In genomic region chr4:79030973-79031372, GRCh38 we compare ENCODE assay signal across 7 cellular contexts.
"Had no signal": no experiment of that assay in that cellular context is flagged by ENCODE, and none has a peak within 500 bp of the region (broad histone marks: within the 10 kb centered on the region; RNA-seq: fewer than 3 reads in every experiment).

No MANE protein-coding gene starts in this region.

- H3K4me2 ChIP-seq: GM23338 had no signal

- ATAC-seq: GM23338 had no signal

- FAIRE-seq: H1, H54, HTR-8/SVneo had no signal

- H3K4me3 ChIP-seq: GM23338 had no signal

- DNase-seq: H9, HCEC 1CT, IMR-90 had no signal

- H2AFZ ChIP-seq: GM23338 had no signal
